Comparison of ENCODE assay signal across 1 cellular context in genomic region chr7:4681922-4682620, GRCh38.
TF ChIP-seq lines count a peak whose summit lies in the region.

Gene FOXK1, plus strand, starts transcription at chr7:4682295. Its CDS starts 14 bp downstream, at chr7:4682309.

TF ChIP-seq in K562, 482 proteins besides CTCF, POLR2A, EP300 and RAD21 (continued from another document and continues in another):
- TF ChIP-seq, protein P1, sequence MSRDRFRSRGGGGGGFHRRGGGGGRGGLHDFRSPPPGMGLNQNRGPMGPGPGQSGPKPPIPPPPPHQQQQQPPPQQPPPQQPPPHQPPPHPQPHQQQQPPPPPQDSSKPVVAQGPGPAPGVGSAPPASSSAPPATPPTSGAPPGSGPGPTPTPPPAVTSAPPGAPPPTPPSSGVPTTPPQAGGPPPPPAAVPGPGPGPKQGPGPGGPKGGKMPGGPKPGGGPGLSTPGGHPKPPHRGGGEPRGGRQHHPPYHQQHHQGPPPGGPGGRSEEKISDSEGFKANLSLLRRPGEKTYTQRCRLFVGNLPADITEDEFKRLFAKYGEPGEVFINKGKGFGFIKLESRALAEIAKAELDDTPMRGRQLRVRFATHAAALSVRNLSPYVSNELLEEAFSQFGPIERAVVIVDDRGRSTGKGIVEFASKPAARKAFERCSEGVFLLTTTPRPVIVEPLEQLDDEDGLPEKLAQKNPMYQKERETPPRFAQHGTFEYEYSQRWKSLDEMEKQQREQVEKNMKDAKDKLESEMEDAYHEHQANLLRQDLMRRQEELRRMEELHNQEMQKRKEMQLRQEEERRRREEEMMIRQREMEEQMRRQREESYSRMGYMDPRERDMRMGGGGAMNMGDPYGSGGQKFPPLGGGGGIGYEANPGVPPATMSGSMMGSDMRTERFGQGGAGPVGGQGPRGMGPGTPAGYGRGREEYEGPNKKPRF (IDR thresholded peaks at IDR 0.05; ENCODE audit: low read depth, low read length): no peak
- TF ChIP-seq FOXP1 (CRISPR knock-in tag; IDR thresholded peaks at IDR 0.05) (0 out of 2 replicates have a peak, but pooled peaks have one; percentile 22), RBM14 (IDR thresholded peaks at IDR 0.05; ENCODE audit: borderline replicate concordance, insufficient read depth, low read depth, low read length) (no peak), KDM4B (IDR thresholded peaks at IDR 0.05; ENCODE audit: borderline replicate concordance in 2 of 2, low read depth in 1 of 2) (no peak), BRD9 (IDR thresholded peaks at IDR 0.05; ENCODE audit: low read depth, partially characterized antibody) (no peak), TAF7 (tag; IDR thresholded peaks at IDR 0.05) (no peak), TAF9B (IDR thresholded peaks at IDR 0.05; ENCODE audit: partially characterized antibody) (no peak), CHCHD3 (CRISPR knock-in tag; IDR thresholded peaks at IDR 0.05) (no peak), HMGN3 (IDR thresholded peaks at IDR 0.05; ENCODE audit: borderline replicate concordance, extremely low read depth, insufficient read length, low read depth, low read length) (peak; percentile 24), U2AF2 (optimal IDR thresholded peaks at IDR 0.05; ENCODE audit: low read depth, low read length) (no peak), PCBP2 (IDR thresholded peaks at IDR 0.05; ENCODE audit: low read depth, low read length, poor library complexity, severe bottlenecking) (no peak), CXXC5 (CRISPR knock-in tag; IDR thresholded peaks at IDR 0.05) (peak; percentile 91), ARID3A (IDR thresholded peaks at IDR 0.05; ENCODE audit: borderline replicate concordance, low read depth, low read length) (no peak), MTF1 (CRISPR knock-in tag; IDR thresholded peaks at IDR 0.05; ENCODE audit: borderline replicate concordance) (no peak), NONO (IDR thresholded peaks at IDR 0.05; ENCODE audit: low read depth in 2 of 2, low read length in 1 of 2) (peak in 1 of 2 experiments; percentile 86; a peak in 2 of 4 replicates), POLR2AphosphoS2 (IDR thresholded peaks at IDR 0.05; ENCODE audit: low read length) (no peak), BRD4 (IDR thresholded peaks at IDR 0.05) (no peak), SIN3B (IDR thresholded peaks at IDR 0.05; ENCODE audit: low read depth) (0 out of 2 replicates have a peak, but pooled peaks have one; percentile 26), CTCFL (IDR thresholded peaks at IDR 0.05; ENCODE audit: borderline replicate concordance, insufficient read depth, low read depth, low read length, poor library complexity, severe bottlenecking) (no peak), ATF7 (IDR thresholded peaks at IDR 0.05) (peak; percentile 29; the same call in 1 of the 2 replicates), ZNF311 (CRISPR knock-in tag; IDR thresholded peaks at IDR 0.05) (no peak), PHF20 (IDR thresholded peaks at IDR 0.05; ENCODE audit: partially characterized antibody) (no peak), NR2C1 (IDR thresholded peaks at IDR 0.05) (no peak), NR2C1 (tag; IDR thresholded peaks at IDR 0.05) (no peak), HOXB6 (CRISPR knock-in tag; IDR thresholded peaks at IDR 0.05; ENCODE audit: borderline replicate concordance) (no peak), HNRNPK (IDR thresholded peaks at IDR 0.05; ENCODE audit: low read depth, low read length, poor library complexity, severe bottlenecking) (no peak), SIX5 (IDR thresholded peaks at IDR 0.05; ENCODE audit: borderline replicate concordance in 1 of 2, insufficient read depth in 1 of 2, low read depth in 1 of 2, low read length in 2 of 2) (no peak), ARID1B (IDR thresholded peaks at IDR 0.05) (no peak), CHD2 (IDR thresholded peaks at IDR 0.05; ENCODE audit: low read depth, low read length) (no peak), SNIP1 (IDR thresholded peaks at IDR 0.05; ENCODE audit: low read depth) (no peak), ARHGAP35 (IDR thresholded peaks at IDR 0.05; ENCODE audit: partially characterized antibody) (no peak), NFATC3 (IDR thresholded peaks at IDR 0.05) (no peak), ZNF785 (CRISPR knock-in tag; IDR thresholded peaks at IDR 0.05) (no peak), COPS2 (conservative IDR thresholded peaks at IDR 0.05) (no peak), GABPB1 (CRISPR knock-in tag; IDR thresholded peaks at IDR 0.05) (no peak), CHD4 (IDR thresholded peaks at IDR 0.05; ENCODE audit: insufficient read depth, insufficient replicate concordance, low read depth, low read length, poor library complexity, severe bottlenecking) (no peak), ZNF668 (CRISPR knock-in tag; IDR thresholded peaks at IDR 0.05) (no peak), E2F6 (IDR thresholded peaks at IDR 0.05; ENCODE audit: borderline replicate concordance in 1 of 2, extremely low read depth in 1 of 2, insufficient read depth in 1 of 2, insufficient read length in 1 of 2, low read depth in 1 of 2, low read length in 1 of 2, poor library complexity in 1 of 2, severe bottlenecking in 1 of 2) (peak; percentile 99 to 100), ZNF41 (CRISPR knock-in tag; conservative IDR thresholded peaks at IDR 0.05) (no peak), FUS (optimal IDR thresholded peaks at IDR 0.05; ENCODE audit: low read depth, low read length) (no peak), RCOR1 (IDR thresholded peaks at IDR 0.05; ENCODE audit: borderline replicate concordance in 1 of 2, low read depth in 2 of 2, low read length in 2 of 2) (0 out of 4 replicates have a peak, but pooled peaks of 1 of the 2 experiments have one; percentile 6), MAFF (IDR thresholded peaks at IDR 0.05; ENCODE audit: low read length) (no peak), ZBTB7A (IDR thresholded peaks at IDR 0.05; ENCODE audit: borderline replicate concordance, control insufficient read depth, low read depth, low read length) (peak; percentile 87; the same call in 1 of the 2 replicates), KLF10 (CRISPR knock-in tag; IDR thresholded peaks at IDR 0.05) (no peak), PREB (CRISPR knock-in tag; IDR thresholded peaks at IDR 0.05) (no peak), PURB (CRISPR knock-in tag; IDR thresholded peaks at IDR 0.05; ENCODE audit: low read depth) (no peak), NFIC (IDR thresholded peaks at IDR 0.05) (no peak), NCOA1 (IDR thresholded peaks at IDR 0.05; ENCODE audit: low read depth) (no peak)
- TF ChIP-seq, protein P2, sequence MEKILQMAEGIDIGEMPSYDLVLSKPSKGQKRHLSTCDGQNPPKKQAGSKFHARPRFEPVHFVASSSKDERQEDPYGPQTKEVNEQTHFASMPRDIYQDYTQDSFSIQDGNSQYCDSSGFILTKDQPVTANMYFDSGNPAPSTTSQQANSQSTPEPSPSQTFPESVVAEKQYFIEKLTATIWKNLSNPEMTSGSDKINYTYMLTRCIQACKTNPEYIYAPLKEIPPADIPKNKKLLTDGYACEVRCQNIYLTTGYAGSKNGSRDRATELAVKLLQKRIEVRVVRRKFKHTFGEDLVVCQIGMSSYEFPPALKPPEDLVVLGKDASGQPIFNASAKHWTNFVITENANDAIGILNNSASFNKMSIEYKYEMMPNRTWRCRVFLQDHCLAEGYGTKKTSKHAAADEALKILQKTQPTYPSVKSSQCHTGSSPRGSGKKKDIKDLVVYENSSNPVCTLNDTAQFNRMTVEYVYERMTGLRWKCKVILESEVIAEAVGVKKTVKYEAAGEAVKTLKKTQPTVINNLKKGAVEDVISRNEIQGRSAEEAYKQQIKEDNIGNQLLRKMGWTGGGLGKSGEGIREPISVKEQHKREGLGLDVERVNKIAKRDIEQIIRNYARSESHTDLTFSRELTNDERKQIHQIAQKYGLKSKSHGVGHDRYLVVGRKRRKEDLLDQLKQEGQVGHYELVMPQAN (IDR thresholded peaks at IDR 0.05; ENCODE audit: borderline replicate concordance): no peak
- TF ChIP-seq, protein P3, sequence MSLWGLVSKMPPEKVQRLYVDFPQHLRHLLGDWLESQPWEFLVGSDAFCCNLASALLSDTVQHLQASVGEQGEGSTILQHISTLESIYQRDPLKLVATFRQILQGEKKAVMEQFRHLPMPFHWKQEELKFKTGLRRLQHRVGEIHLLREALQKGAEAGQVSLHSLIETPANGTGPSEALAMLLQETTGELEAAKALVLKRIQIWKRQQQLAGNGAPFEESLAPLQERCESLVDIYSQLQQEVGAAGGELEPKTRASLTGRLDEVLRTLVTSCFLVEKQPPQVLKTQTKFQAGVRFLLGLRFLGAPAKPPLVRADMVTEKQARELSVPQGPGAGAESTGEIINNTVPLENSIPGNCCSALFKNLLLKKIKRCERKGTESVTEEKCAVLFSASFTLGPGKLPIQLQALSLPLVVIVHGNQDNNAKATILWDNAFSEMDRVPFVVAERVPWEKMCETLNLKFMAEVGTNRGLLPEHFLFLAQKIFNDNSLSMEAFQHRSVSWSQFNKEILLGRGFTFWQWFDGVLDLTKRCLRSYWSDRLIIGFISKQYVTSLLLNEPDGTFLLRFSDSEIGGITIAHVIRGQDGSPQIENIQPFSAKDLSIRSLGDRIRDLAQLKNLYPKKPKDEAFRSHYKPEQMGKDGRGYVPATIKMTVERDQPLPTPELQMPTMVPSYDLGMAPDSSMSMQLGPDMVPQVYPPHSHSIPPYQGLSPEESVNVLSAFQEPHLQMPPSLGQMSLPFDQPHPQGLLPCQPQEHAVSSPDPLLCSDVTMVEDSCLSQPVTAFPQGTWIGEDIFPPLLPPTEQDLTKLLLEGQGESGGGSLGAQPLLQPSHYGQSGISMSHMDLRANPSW (CRISPR knock-in tag; IDR thresholded peaks at IDR 0.05): no peak
- TF ChIP-seq, protein P4, sequence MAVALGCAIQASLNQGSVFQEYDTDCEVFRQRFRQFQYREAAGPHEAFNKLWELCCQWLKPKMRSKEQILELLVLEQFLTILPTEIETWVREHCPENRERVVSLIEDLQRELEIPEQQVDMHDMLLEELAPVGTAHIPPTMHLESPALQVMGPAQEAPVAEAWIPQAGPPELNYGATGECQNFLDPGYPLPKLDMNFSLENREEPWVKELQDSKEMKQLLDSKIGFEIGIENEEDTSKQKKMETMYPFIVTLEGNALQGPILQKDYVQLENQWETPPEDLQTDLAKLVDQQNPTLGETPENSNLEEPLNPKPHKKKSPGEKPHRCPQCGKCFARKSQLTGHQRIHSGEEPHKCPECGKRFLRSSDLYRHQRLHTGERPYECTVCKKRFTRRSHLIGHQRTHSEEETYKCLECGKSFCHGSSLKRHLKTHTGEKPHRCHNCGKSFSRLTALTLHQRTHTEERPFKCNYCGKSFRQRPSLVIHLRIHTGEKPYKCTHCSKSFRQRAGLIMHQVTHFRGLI (CRISPR knock-in tag; IDR thresholded peaks at IDR 0.05): no peak
- TF ChIP-seq, protein P5, sequence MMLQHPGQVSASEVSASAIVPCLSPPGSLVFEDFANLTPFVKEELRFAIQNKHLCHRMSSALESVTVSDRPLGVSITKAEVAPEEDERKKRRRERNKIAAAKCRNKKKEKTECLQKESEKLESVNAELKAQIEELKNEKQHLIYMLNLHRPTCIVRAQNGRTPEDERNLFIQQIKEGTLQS (IDR thresholded peaks at IDR 0.05): no peak
- TF ChIP-seq, protein P5 (CRISPR knock-in tag; conservative IDR thresholded peaks at IDR 0.05): no peak
- TF ChIP-seq, protein P6, sequence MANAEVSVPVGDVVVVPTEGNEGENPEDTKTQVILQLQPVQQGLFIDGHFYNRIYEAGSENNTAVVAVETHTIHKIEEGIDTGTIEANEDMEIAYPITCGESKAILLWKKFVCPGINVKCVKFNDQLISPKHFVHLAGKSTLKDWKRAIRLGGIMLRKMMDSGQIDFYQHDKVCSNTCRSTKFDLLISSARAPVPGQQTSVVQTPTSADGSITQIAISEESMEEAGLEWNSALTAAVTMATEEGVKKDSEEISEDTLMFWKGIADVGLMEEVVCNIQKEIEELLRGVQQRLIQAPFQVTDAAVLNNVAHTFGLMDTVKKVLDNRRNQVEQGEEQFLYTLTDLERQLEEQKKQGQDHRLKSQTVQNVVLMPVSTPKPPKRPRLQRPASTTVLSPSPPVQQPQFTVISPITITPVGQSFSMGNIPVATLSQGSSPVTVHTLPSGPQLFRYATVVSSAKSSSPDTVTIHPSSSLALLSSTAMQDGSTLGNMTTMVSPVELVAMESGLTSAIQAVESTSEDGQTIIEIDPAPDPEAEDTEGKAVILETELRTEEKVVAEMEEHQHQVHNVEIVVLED (CRISPR knock-in tag; IDR thresholded peaks at IDR 0.05): peak; percentile 85
